Comparison of ENCODE assay signal across 19 cellular contexts in genomic region chr10:42941790-42942189, GRCh38.
DNase-seq lines count a peak whose midpoint lies in the region; ATAC-seq and TF ChIP-seq lines count a peak whose summit lies in the region.
"Had no signal": no experiment of that assay in that cellular context is flagged by ENCODE, and none has a peak within 500 bp of the region (broad histone marks: within the 10 kb centered on the region; RNA-seq: fewer than 3 reads in every experiment).

No MANE protein-coding gene starts in this region.

- H3K4me1 ChIP-seq in H9 (ENCODE audit: insufficient read depth, low read length) = no peaks in the 10 kb centered on the region
- H3K4me1 ChIP-seq in osteoblast (ENCODE audit: insufficient read depth, low read length) = no peaks in the 10 kb centered on the region

- H3K18ac ChIP-seq in H9 (ENCODE audit: insufficient read length, low read depth, low read length) = no peak overlapping the region

- no peak overlapping the region for H2BK15ac ChIP-seq in H9 (ENCODE audit: low read depth, low read length)

- no peak overlapping the region for H3K56ac ChIP-seq in H9 (ENCODE audit: insufficient read length, low read depth, low read length)

- H3K27ac ChIP-seq in H9 (ENCODE audit: insufficient read length, low read depth, low read length) (no peak overlapping the region), osteoblast (ENCODE audit: low read depth, low read length) (no peak overlapping the region), WERI-Rb-1 (no peak overlapping the region)
- H3K27ac ChIP-seq: KMS-11 had no signal

- H4K8ac ChIP-seq in H9 (replicated peaks; ENCODE audit: insufficient read length, low read depth, low read length) = no peak overlapping the region

- no peaks in the 10 kb centered on the region for H3K36me3 ChIP-seq in osteoblast (ENCODE audit: insufficient read depth, low read length)
- H3K36me3 ChIP-seq in WERI-Rb-1 = no peaks in the 10 kb centered on the region

- H3K9me3 Mint-ChIP-seq in activated T-cell treated with anti-CD3 and anti-CD28 coated beads, Interleukin-2, amount 50 U/mL, for 24 hours = no peaks in the 10 kb centered on the region
- no peaks in the 10 kb centered on the region for H3K9me3 Mint-ChIP-seq in activated T-cell treated with anti-CD3 and anti-CD28 coated beads, Interleukin-2, amount 50 U/mL, for 4 hours
- no peaks in the 10 kb centered on the region for H3K9me3 Mint-ChIP-seq in H9
- H3K9me3 Mint-ChIP-seq: CD4-positive, alpha-beta memory T cell had no signal

- H3K27me3 ChIP-seq in H9 (ENCODE audit: insufficient read depth, low read length) (no peaks in the 10 kb centered on the region), osteoblast (ENCODE audit: insufficient read depth, low read length) (no peaks in the 10 kb centered on the region), WERI-Rb-1 (ENCODE audit: insufficient read depth, low read depth, severe bottlenecking) (peaks cover 86% of the 10 kb centered on the region)

- H2AFZ ChIP-seq in H9 (ENCODE audit: low read length) (no peak overlapping the region), osteoblast (ENCODE audit: low read length) (no peak overlapping the region)

- H2AK5ac ChIP-seq in H9 (ENCODE audit: insufficient read length, low read length) = no peak overlapping the region

- TF ChIP-seq CTCF in H9 (conservative IDR thresholded peaks at IDR 0.05) (no peak), osteoblast (IDR thresholded peaks at IDR 0.05; ENCODE audit: extremely low read depth, low read depth, low read length) (no peak), WERI-Rb-1 (IDR thresholded peaks at IDR 0.05; ENCODE audit: low read depth, low read length) (no peak)

- no peak overlapping the region for H3K4me3 Mint-ChIP-seq in activated T-cell treated with anti-CD3 and anti-CD28 coated beads, Interleukin-2, amount 50 U/mL, for 24 hours
- no peak overlapping the region for H3K4me3 Mint-ChIP-seq in activated T-cell treated with anti-CD3 and anti-CD28 coated beads, Interleukin-2, amount 50 U/mL, for 4 hours
- no peak overlapping the region for H3K4me3 Mint-ChIP-seq in H9
- H3K4me3 Mint-ChIP-seq: CD4-positive, alpha-beta memory T cell had no signal

- no peak overlapping the region for H2BK120ac ChIP-seq in H9 (ENCODE audit: low read depth, low read length, poor library complexity, severe bottlenecking)

- no peaks in the 10 kb centered on the region for H3K9me3 ChIP-seq in H9 (ENCODE audit: control insufficient read depth, low read depth, low read length)
- H3K9me3 ChIP-seq in osteoblast (ENCODE audit: low read depth, low read length) = no peaks in the 10 kb centered on the region
- H3K9me3 ChIP-seq in WERI-Rb-1 (ENCODE audit: severe bottlenecking) = no peaks in the 10 kb centered on the region

- no peak overlapping the region for H3T11ph ChIP-seq in H9 (ENCODE audit: low read length)

- no peaks in the 10 kb centered on the region for H3K4me1 Mint-ChIP-seq in activated T-cell treated with anti-CD3 and anti-CD28 coated beads, Interleukin-2, amount 50 U/mL, for 24 hours (ENCODE audit: low read depth)
- no peaks in the 10 kb centered on the region for H3K4me1 Mint-ChIP-seq in activated T-cell treated with anti-CD3 and anti-CD28 coated beads, Interleukin-2, amount 50 U/mL, for 4 hours (ENCODE audit: low read depth)
- peaks cover 0 to 2% of the 10 kb centered on the region in 2 experiments; a peak in 1 of 4 replicates for H3K4me1 Mint-ChIP-seq in H9
- H3K4me1 Mint-ChIP-seq: CD4-positive, alpha-beta memory T cell; IgD-negative memory B cell had no signal

- H3K4me2 ChIP-seq in H9 (ENCODE audit: insufficient read depth, insufficient read length, low read length) (no peak overlapping the region), osteoblast (ENCODE audit: insufficient read depth, low read length) (no peak overlapping the region)
- H3K4me2 ChIP-seq: KMS-11 had no signal

- no peaks in the 10 kb centered on the region for H4K20me1 ChIP-seq in H9 (ENCODE audit: control insufficient read depth, insufficient read depth, insufficient read length)
- no peaks in the 10 kb centered on the region for H4K20me1 ChIP-seq in osteoblast (ENCODE audit: insufficient read depth, low read length)

- DNase-seq in activated T-cell treated with anti-CD3 and anti-CD28 coated beads, Interleukin-2, amount 50 U/mL, for 24 hours = peak; percentile 7
- DNase-seq in activated T-cell treated with anti-CD3 and anti-CD28 coated beads, Interleukin-2, amount 50 U/mL, for 4 hours = no peak
- peak; percentile 14 for DNase-seq in H9
- peak; percentile 35 for DNase-seq in osteoblast (ENCODE audit: insufficient read length, low spot score, missing footprints)
- no peak for DNase-seq in WERI-Rb-1
- DNase-seq: C1 segment of cervical spinal cord; CD4-positive, alpha-beta memory T cell; COR-L47; DMS53; MM.1S; NCI-H2029; NCI-H446; NCI-H524 treated with DMSO at 0.1 percent for 48 hours; NCI-H774 had no signal

- no peak overlapping the region for H2BK20ac ChIP-seq in H9 (ENCODE audit: low read depth, low read length, poor library complexity, severe bottlenecking)

- H3K4me3 ChIP-seq in osteoblast (ENCODE audit: insufficient read depth, low read length) = no peak overlapping the region
- no peak overlapping the region for H3K4me3 ChIP-seq in WERI-Rb-1 (ENCODE audit: low read depth, low read length)
- H3K4me3 ChIP-seq: GM12878 had no signal

- peaks cover 8% of the 10 kb centered on the region for H3K27me3 Mint-ChIP-seq in activated T-cell treated with anti-CD3 and anti-CD28 coated beads, Interleukin-2, amount 50 U/mL, for 24 hours
- no peaks in the 10 kb centered on the region for H3K27me3 Mint-ChIP-seq in activated T-cell treated with anti-CD3 and anti-CD28 coated beads, Interleukin-2, amount 50 U/mL, for 4 hours (ENCODE audit: low read depth)
- H3K27me3 Mint-ChIP-seq in H9 (ENCODE audit: low read depth) = peaks cover 4% of the 10 kb centered on the region; the same call in 1 of the 2 replicates

- H4K5ac ChIP-seq in H9 (ENCODE audit: insufficient read length, low read depth, low read length) = no peak overlapping the region

- H3K14ac ChIP-seq in H9 (ENCODE audit: insufficient read depth, low read length) = no peak overlapping the region

- no CpG with 5 or more reads among the region's 5 CpGs for WGBS in H9 (ENCODE audit: extremely low coverage, insufficient read length, low lambda C conversion rate)

- no peaks in the 10 kb centered on the region for H3K79me2 ChIP-seq in H9 (ENCODE audit: insufficient read depth, low read length)
- H3K79me2 ChIP-seq in osteoblast (ENCODE audit: insufficient read depth, low read length) = no peaks in the 10 kb centered on the region

- H3K23ac ChIP-seq in H9 (ENCODE audit: insufficient read length, low read depth, low read length) = no peak overlapping the region

- no peak for ATAC-seq in activated T-cell treated with anti-CD3 and anti-CD28 coated beads, Interleukin-2, amount 50 U/mL, for 4 hours
- ATAC-seq in HG03159 (IDR thresholded peaks at IDR 0.05; ENCODE audit: unreplicated experiment) (no peak), HG03378 (IDR thresholded peaks at IDR 0.05; ENCODE audit: unreplicated experiment) (no peak)
- ATAC-seq: GM12878 had no signal

- no peaks in the 10 kb centered on the region for H3K79me1 ChIP-seq in H9 (ENCODE audit: insufficient read depth, low read depth, low read length, poor library complexity, severe bottlenecking)

- H3K4ac ChIP-seq in H9 (ENCODE audit: low read depth, low read length) = no peak overlapping the region

- no peak overlapping the region for H2BK12ac ChIP-seq in H9 (ENCODE audit: insufficient read length, low read depth, low read length)

- H2BK5ac ChIP-seq in H9 (ENCODE audit: insufficient read length, low read length) = no peak overlapping the region

- H4K91ac ChIP-seq in H9 (ENCODE audit: insufficient read length, low read depth, low read length) = no peak overlapping the region

- no peaks in the 10 kb centered on the region for H3K36me3 Mint-ChIP-seq in activated T-cell treated with anti-CD3 and anti-CD28 coated beads, Interleukin-2, amount 50 U/mL, for 24 hours (ENCODE audit: low read depth)
- H3K36me3 Mint-ChIP-seq in activated T-cell treated with anti-CD3 and anti-CD28 coated beads, Interleukin-2, amount 50 U/mL, for 4 hours (ENCODE audit: insufficient read depth) = no peaks in the 10 kb centered on the region
- H3K36me3 Mint-ChIP-seq in H9 (ENCODE audit: insufficient read depth in 1 of 3, low read depth in 3 of 3) = no peaks in the 10 kb centered on the region
- H3K36me3 Mint-ChIP-seq: CD4-positive, alpha-beta memory T cell; IgD-negative memory B cell had no signal

- no peak overlapping the region for H3K27ac Mint-ChIP-seq in activated T-cell treated with anti-CD3 and anti-CD28 coated beads, Interleukin-2, amount 50 U/mL, for 24 hours
- H3K27ac Mint-ChIP-seq in H9 = no peak overlapping the region
- H3K27ac Mint-ChIP-seq: CD4-positive, alpha-beta memory T cell; IgD-negative memory B cell had no signal

- no peaks in the 10 kb centered on the region for H3K23me2 ChIP-seq in H9 (ENCODE audit: insufficient read length, low read depth, low read length, poor library complexity, severe bottlenecking)

- no peak overlapping the region for H3K9ac ChIP-seq in H9 (ENCODE audit: extremely low read depth, insufficient read length, low read length)
- H3K9ac ChIP-seq: KMS-11 had no signal

Comparison
In these comparisons a context has a peak if more than half of its experiments do, and no peak if none do; other contexts are left out.
1. DNase-seq: peak in activated T-cell treated with anti-CD3 and anti-CD28 coated beads, Interleukin-2, amount 50 U/mL, for 24 hours (single experiment), H9 (single experiment) and osteoblast (single experiment); none in activated T-cell treated with anti-CD3 and anti-CD28 coated beads, Interleukin-2, amount 50 U/mL, for 4 hours (single experiment) and WERI-Rb-1 (single experiment).